Comparison of ENCODE assay signal across 29 cellular contexts in genomic region chr11:30949838-30950237, GRCh38.
"Had no signal": no experiment of that assay in that cellular context is flagged by ENCODE, and none has a peak within 500 bp of the region (broad histone marks: within the 10 kb centered on the region; RNA-seq: fewer than 3 reads in every experiment).

No MANE protein-coding gene starts in this region.

- H3K4me3 Mint-ChIP-seq: dendritic cell treated with granulocyte-macrophage colony-stimulating factor and Interleukin-4, amounts not matched to agents 40 ng/mL and 50 ng/mL, for 4 days; effector memory CD8-positive, alpha-beta T cell; endodermal cell had no signal

- ATAC-seq: effector memory CD8-positive, alpha-beta T cell; esophagus mucosa; foreskin keratinocyte; gastrocnemius medialis; gastroesophageal sphincter; heart left ventricle; heart right ventricle had no signal

- H3K27ac Mint-ChIP-seq: dendritic cell treated with granulocyte-macrophage colony-stimulating factor and Interleukin-4, amounts not matched to agents 40 ng/mL and 50 ng/mL, for 4 days; effector memory CD8-positive, alpha-beta T cell; endodermal cell had no signal

- H3K4me1 Mint-ChIP-seq: endodermal cell had no signal

- FAIRE-seq: colon, endometrium, endothelial cell of umbilical vein, frontal cortex had no signal

- H3K27me3 Mint-ChIP-seq: effector memory CD8-positive, alpha-beta T cell had no signal

- H3K27me3 ChIP-seq: colonic mucosa, esophagus muscularis mucosa, esophagus squamous epithelium, foreskin keratinocyte, gastrocnemius medialis, gastroesophageal sphincter, heart left ventricle, heart right ventricle had no signal

- DNase-seq: colonic mucosa; cortex of kidney; dermis blood vessel endothelial cell; dorsolateral prefrontal cortex; effector CD4-positive, alpha-beta T cell; effector CD8-positive, alpha-beta T cell; effector memory CD4-positive, alpha-beta T cell; effector memory CD8-positive, alpha-beta T cell; endodermal cell; erythroblast; esophagus squamous epithelium; foreskin fibroblast; foreskin keratinocyte; foreskin melanocyte; gastrocnemius medialis; glutamatergic neuron; head of caudate nucleus; heart left ventricle; heart right ventricle had no signal

- H3K4me3 ChIP-seq: colonic mucosa, coronary artery, dorsolateral prefrontal cortex, esophagus muscularis mucosa, esophagus squamous epithelium, gastrocnemius medialis, gastroesophageal sphincter, heart left ventricle, heart right ventricle had no signal

- H3K9me3 ChIP-seq: colonic mucosa, esophagus squamous epithelium, gastrocnemius medialis had no signal

- H3K4me1 ChIP-seq: colonic mucosa, esophagus muscularis mucosa, esophagus squamous epithelium, foreskin keratinocyte, gastrocnemius medialis, gastroesophageal sphincter, heart left ventricle, heart right ventricle had no signal

- H3K36me3 ChIP-seq: colonic mucosa, esophagus muscularis mucosa, esophagus squamous epithelium, gastrocnemius medialis, gastroesophageal sphincter, heart left ventricle, heart right ventricle had no signal

- H3K27ac ChIP-seq: colonic mucosa, coronary artery, dorsolateral prefrontal cortex, epithelial cell of prostate, esophagus muscularis mucosa, esophagus squamous epithelium, foreskin keratinocyte, gastrocnemius medialis, gastroesophageal sphincter, heart left ventricle, heart right ventricle had no signal
